In the genomic region with DNA sequence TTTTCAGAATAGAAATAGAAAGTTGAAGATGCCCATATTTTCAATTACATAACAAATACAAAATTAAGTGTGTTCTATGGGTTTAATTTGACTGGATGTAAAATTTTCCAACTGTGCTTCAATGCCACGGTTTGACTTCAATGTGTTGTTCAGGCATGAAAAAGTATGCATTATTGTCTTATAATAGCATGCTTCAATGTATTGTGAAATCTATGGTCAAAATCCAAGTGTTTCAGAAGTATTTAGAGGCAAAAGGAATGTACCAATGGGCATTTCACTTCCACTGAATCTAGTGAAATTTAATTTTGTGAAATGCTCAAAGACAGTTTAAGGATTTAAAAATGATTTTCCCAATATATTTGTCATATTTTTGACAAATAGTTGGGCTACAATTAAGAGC, we compare ENCODE assay signal across 16 cellular contexts. TPM values are rescaled to one million over a fixed set of nuclear protein-coding genes. Genes with fewer than 3 reads are reported as not detected.
DNase-seq lines count a peak whose midpoint lies in the region; FAIRE-seq and TF ChIP-seq lines count a peak whose summit lies in the region.
"Had no signal": no experiment of that assay in that cellular context is flagged by ENCODE, and none has a peak within 500 bp of the region (broad histone marks: within the 10 kb centered on the region; RNA-seq: fewer than 3 reads in every experiment).

No MANE protein-coding gene starts in this region.

- H3K79me2 ChIP-seq in GM23248 (ENCODE audit: insufficient read depth), result no peaks in the 10 kb centered on the region

- H4K20me1 ChIP-seq in GM23248 (ENCODE audit: insufficient read depth), result no peaks in the 10 kb centered on the region

- no peaks in the 10 kb centered on the region for H3K27me3 ChIP-seq in GM23248 (replicated peaks; ENCODE audit: insufficient read depth)
- no peaks in the 10 kb centered on the region for H3K27me3 ChIP-seq in bronchial epithelial cell (ENCODE audit: control insufficient read depth, insufficient read depth, low read length)
- no peaks in the 10 kb centered on the region for H3K27me3 ChIP-seq in subcutaneous abdominal adipose tissue (ENCODE audit: control insufficient read depth in 5 of 5, insufficient read depth in 4 of 5, low read length in 5 of 5)
- H3K27me3 ChIP-seq in WERI-Rb-1 (ENCODE audit: insufficient read depth, low read depth, severe bottlenecking), result no peaks in the 10 kb centered on the region
- H3K27me3 ChIP-seq: BE2C, MG63 had no signal

- no peaks in the 10 kb centered on the region for H3K9me2 ChIP-seq in GM23248 (ENCODE audit: insufficient read depth)

- DNase-seq in GM23248 (peak; percentile 48), bronchial epithelial cell (ENCODE audit: low read depth) (peak; percentile 58), fibroblast of peridontal ligament (ENCODE audit: extremely low read depth) (peak; percentile 76), WERI-Rb-1 (no peak), D721Med (ENCODE audit: insufficient read length, low spot score) (no peak), middle frontal gyrus (ENCODE audit: extremely low spot score, low spot score) (no peak)
- DNase-seq: BE2C; CD4-positive, alpha-beta memory T cell; MG63; NCI-H1092; NCI-H1694 had no signal

- in situ Hi-C loops in GM23248 (cut with MboI), result no loop called here

- no peak for FAIRE-seq in bronchial epithelial cell (lab: Jason Lieb, UNC)
- no peak for FAIRE-seq in D721Med (lab: Jason Lieb, UNC)
- FAIRE-seq: G401.6, GM12891, GM18507 had no signal

- peaks cover 21% of the 10 kb centered on the region for H3K4me1 ChIP-seq in GM23248 (ENCODE audit: insufficient read depth)
- H3K4me1 ChIP-seq in subcutaneous abdominal adipose tissue (ENCODE audit: control insufficient read depth in 5 of 5, insufficient read depth in 5 of 5, low read length in 5 of 5), result peaks cover 0 to 37% (median 17%) of the 10 kb centered on the region in 5 donors
- H3K4me1 ChIP-seq: BE2C had no signal

- H2AFZ ChIP-seq in GM23248, result no peak overlapping the region

- H3K27ac ChIP-seq in GM23248 (no peak overlapping the region), subcutaneous abdominal adipose tissue (ENCODE audit: low read depth, low read length) (peak overlapping the region; percentile 39), WERI-Rb-1 (no peak overlapping the region)
- H3K27ac ChIP-seq: KMS-11 had no signal

- no peak overlapping the region for H3K4me3 ChIP-seq in GM23248
- H3K4me3 ChIP-seq in bronchial epithelial cell (ENCODE audit: low read depth, low read length), result no peak overlapping the region
- H3K4me3 ChIP-seq in subcutaneous abdominal adipose tissue (ENCODE audit: low read depth in 1 of 5, low read length in 5 of 5), result no peak overlapping the region
- no peak overlapping the region for H3K4me3 ChIP-seq in WERI-Rb-1 (ENCODE audit: low read depth, low read length)
- H3K4me3 ChIP-seq: MG63 had no signal

- H3K9me3 ChIP-seq in GM23248 (ENCODE audit: low read depth) (no peaks in the 10 kb centered on the region), subcutaneous abdominal adipose tissue (ENCODE audit: control insufficient read depth in 5 of 5, low read length in 5 of 5) (no peaks in the 10 kb centered on the region), WERI-Rb-1 (ENCODE audit: severe bottlenecking) (no peaks in the 10 kb centered on the region)
- H3K9me3 ChIP-seq: BE2C, MG63 had no signal

- no peak overlapping the region for H3K9ac ChIP-seq in GM23248
- H3K9ac ChIP-seq in subcutaneous abdominal adipose tissue (ENCODE audit: low read length in 5 of 5), result no peak overlapping the region
- H3K9ac ChIP-seq: KMS-11 had no signal

- H3K4me2 ChIP-seq in GM23248 (ENCODE audit: unreplicated experiment), result peak overlapping the region; percentile 19
- H3K4me2 ChIP-seq: KMS-11 had no signal

- TF ChIP-seq CTCF in bronchial epithelial cell (IDR thresholded peaks at IDR 0.05; ENCODE audit: insufficient read depth, low read length, severe bottlenecking), result no peak
- no peak for TF ChIP-seq CTCF in WERI-Rb-1 (IDR thresholded peaks at IDR 0.05; ENCODE audit: low read depth, low read length)
- TF ChIP-seq CTCF in D721Med (IDR thresholded peaks at IDR 0.05; ENCODE audit: insufficient read depth, missing control alignments), result no peak

- WGBS in GM23248 (ENCODE audit: low coverage in 1 of 2, low lambda C conversion rate in 2 of 2, missing lambda C conversion rate in 2 of 2), 2 experiments, result 8 to 11% methylated on average over 1 of the region's 1 CpG

- H3F3A ChIP-seq in GM23248 (ENCODE audit: insufficient read depth), result peaks cover 31% of the 10 kb centered on the region; the same call in 1 of the 2 replicates

- H3K36me3 ChIP-seq in GM23248 (ENCODE audit: low read depth), result no peaks in the 10 kb centered on the region; the same call in 1 of the 2 replicates
- no peaks in the 10 kb centered on the region for H3K36me3 ChIP-seq in bronchial epithelial cell (ENCODE audit: control insufficient read depth, insufficient read depth, low read length)
- H3K36me3 ChIP-seq in subcutaneous abdominal adipose tissue (ENCODE audit: control insufficient read depth in 5 of 5, insufficient read depth in 5 of 5, low read length in 5 of 5), result no peaks in the 10 kb centered on the region
- H3K36me3 ChIP-seq in WERI-Rb-1, result no peaks in the 10 kb centered on the region
- H3K36me3 ChIP-seq: BE2C, MG63 had no signal

RNA-seq across cellular contexts. Expression of gene NEK10, which starts 16.0 kb away (rescaled TPM):
- 7.6 and 9.5 TPM in 2 replicates for total RNA-seq in GM23248 (2014; rRNA removed; shearing (Covaris generic))
- polyA plus RNA-seq in GM23248 (2016; fragmentation: Nextera tagmentation; extraction: Ambion mirVana), result 1.7 and 3.2 TPM in 2 replicates
- total RNA-seq in bronchial epithelial cell, result 1.0 and 1.1 TPM in 2 replicates

Comparison
In these comparisons a context has a peak if more than half of its experiments do, and no peak if none do; other contexts are left out.
1. DNase-seq: peak in GM23248 (single experiment), bronchial epithelial cell (single experiment) and fibroblast of peridontal ligament (single experiment); none in WERI-Rb-1 (single experiment), D721Med (single experiment) and middle frontal gyrus (single experiment).